12 cellular contexts compared by ENCODE assay signal in the genomic region with DNA sequence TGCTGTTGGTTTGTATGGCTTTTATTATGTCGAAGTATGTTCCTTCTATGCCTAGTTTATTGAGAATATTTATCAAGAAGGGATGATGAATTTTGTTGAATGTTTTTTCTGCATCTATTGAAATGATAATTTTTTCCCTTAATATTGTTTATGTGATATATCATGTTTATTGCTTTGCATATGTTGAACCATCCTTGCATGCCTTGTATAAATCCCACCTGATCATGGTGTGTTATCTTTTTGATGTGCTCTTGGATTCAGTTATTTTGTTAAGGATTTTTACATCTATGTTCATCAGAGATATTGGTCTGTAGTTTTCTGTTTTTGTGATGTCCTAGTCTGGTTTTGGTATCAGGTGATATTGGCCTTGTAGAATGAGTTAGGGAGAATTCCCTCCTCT. TPM values are rescaled to one million over a fixed set of nuclear protein-coding genes. Genes with fewer than 3 reads are reported as not detected.
"Had no signal": no experiment of that assay in that cellular context is flagged by ENCODE, and none has a peak within 500 bp of the region (broad histone marks: within the 10 kb centered on the region; RNA-seq: fewer than 3 reads in every experiment).

No MANE protein-coding gene starts in this region.

- H3K27ac Mint-ChIP-seq: GM23338, H9, HFFc6 had no signal

- H3K9me3 ChIP-seq: HAP-1 had no signal

- H2AFZ ChIP-seq: GM23248, GM23338 had no signal

- H3K4me3 Mint-ChIP-seq: GM23338, H9, HFFc6 had no signal

- H3K4me1 Mint-ChIP-seq: GM23338 had no signal

- H3K4me1 ChIP-seq: HAP-1 had no signal

- H3K9me3 Mint-ChIP-seq: HFFc6 had no signal

- H3K4me3 ChIP-seq: GM23248, GM23338, HAP-1 had no signal

- H3K9ac ChIP-seq: GM23248 had no signal

- H3K4me2 ChIP-seq: GM23338 had no signal

- DNase-seq: GM23248, GOT3, H7, H9, HCEC 1CT, HFFc6 had no signal

- FAIRE-seq: H1, H54 had no signal

- ATAC-seq: GM23338, HCT116 had no signal

- H3K36me3 ChIP-seq: HAP-1 had no signal

- H3K27ac ChIP-seq: GM23248 had no signal

RNA-seq across cellular contexts. Expression of a gene that starts 50.8 kb away (rescaled TPM):
- total RNA-seq: GM23248, GM23338, H1, H4, H7, H9, HFFc6 had no signal
- polyA plus RNA-seq: GM23248, GM23338, H1 had no signal
